Comparison of ENCODE assay signal across 9 cellular contexts in genomic region chr3:122975924-122976293, GRCh38. TPM values are rescaled to one million over a fixed set of nuclear protein-coding genes. Genes with fewer than 3 reads are reported as not detected.
A peak's percentile ranks its signal among the peaks of the same experiment; 100 is the strongest.
DNase-seq lines count a peak whose midpoint lies in the region; ATAC-seq and TF ChIP-seq lines count a peak whose summit lies in the region.
"Had no signal": no experiment of that assay in that cellular context is flagged by ENCODE, and none has a peak within 500 bp of the region (broad histone marks: within the 10 kb centered on the region; RNA-seq: fewer than 3 reads in every experiment).

No MANE protein-coding gene starts in this region.

- H3K9me3 Mint-ChIP-seq in activated CD8-positive, alpha-beta T cell treated with anti-CD3 and anti-CD28 coated beads for 36 hours = no peaks in the 10 kb centered on the region
- no peaks in the 10 kb centered on the region for H3K9me3 Mint-ChIP-seq in stimulated activated naive B cell treated with anti-CD40 and anti-IgM and Interleukin-4, amounts not matched to agents 10 μg/mL and 1 μg/mL and 100 μg/mL, for 72 hours

- H3K36me3 Mint-ChIP-seq in activated CD8-positive, alpha-beta T cell treated with anti-CD3 and anti-CD28 coated beads for 36 hours (ENCODE audit: low read depth) = no peaks in the 10 kb centered on the region
- no peaks in the 10 kb centered on the region for H3K36me3 Mint-ChIP-seq in stimulated activated naive B cell treated with anti-CD40 and anti-IgM and Interleukin-4, amounts not matched to agents 10 μg/mL and 1 μg/mL and 100 μg/mL, for 72 hours

- peak overlapping the region; percentile 22 for H3K27ac Mint-ChIP-seq in activated CD8-positive, alpha-beta T cell treated with anti-CD3 and anti-CD28 coated beads for 36 hours
- peak overlapping the region; percentile 1 for H3K27ac Mint-ChIP-seq in stimulated activated naive B cell treated with anti-CD40 and anti-IgM and Interleukin-4, amounts not matched to agents 10 μg/mL and 1 μg/mL and 100 μg/mL, for 72 hours

- POLR2A ChIA-PET in activated CD8-positive, alpha-beta T cell treated with anti-CD3 and anti-CD28 coated beads for 36 hours (lab: Charles Lee) = no interaction called here

- CTCF ChIA-PET in activated CD8-positive, alpha-beta T cell treated with anti-CD3 and anti-CD28 coated beads for 36 hours (lab: Charles Lee) = no interaction called here

- peaks cover 14% of the 10 kb centered on the region for H3K4me1 Mint-ChIP-seq in activated CD8-positive, alpha-beta T cell treated with anti-CD3 and anti-CD28 coated beads for 36 hours (ENCODE audit: low read depth)
- peaks cover 36 to 42% of the 10 kb centered on the region in 2 donors for H3K4me1 Mint-ChIP-seq in stimulated activated naive B cell treated with anti-CD40 and anti-IgM and Interleukin-4, amounts not matched to agents 10 μg/mL and 1 μg/mL and 100 μg/mL, for 72 hours

- peaks cover 4% of the 10 kb centered on the region for H3K27me3 Mint-ChIP-seq in activated CD8-positive, alpha-beta T cell treated with anti-CD3 and anti-CD28 coated beads for 36 hours
- peaks cover 6 to 7% of the 10 kb centered on the region in 2 donors for H3K27me3 Mint-ChIP-seq in stimulated activated naive B cell treated with anti-CD40 and anti-IgM and Interleukin-4, amounts not matched to agents 10 μg/mL and 1 μg/mL and 100 μg/mL, for 72 hours

- intact Hi-C loops in activated CD8-positive, alpha-beta T cell treated with anti-CD3 and anti-CD28 coated beads for 36 hours (cut with micrococcal nuclease) = no loop called here

- TF ChIP-seq CTCF in activated CD8-positive, alpha-beta T cell treated with anti-CD3 and anti-CD28 coated beads for 36 hours (IDR thresholded peaks at IDR 0.05) = no peak

- ATAC-seq in HG03457 (IDR thresholded peaks at IDR 0.05; ENCODE audit: unreplicated experiment) (peak; percentile 42), GM19467 (IDR thresholded peaks at IDR 0.05; ENCODE audit: unreplicated experiment) (no peak)
- ATAC-seq in activated CD8-positive, alpha-beta T cell treated with anti-CD3 and anti-CD28 coated beads for 36 hours = peak; percentile 65
- ATAC-seq in stimulated activated naive B cell treated with anti-CD40 and anti-IgM and Interleukin-4, amounts not matched to agents 10 μg/mL and 1 μg/mL and 100 μg/mL, for 72 hours (replicated peaks) = peak; percentile 84

- H3K4me3 Mint-ChIP-seq in activated CD8-positive, alpha-beta T cell treated with anti-CD3 and anti-CD28 coated beads for 36 hours = peak overlapping the region; percentile 43
- peak overlapping the region; percentile 58 to 64 for H3K4me3 Mint-ChIP-seq in stimulated activated naive B cell treated with anti-CD40 and anti-IgM and Interleukin-4, amounts not matched to agents 10 μg/mL and 1 μg/mL and 100 μg/mL, for 72 hours

- DNase-seq in activated gamma-delta T cell treated with Interleukin-2 at 50 U/mL for 16 hours (peak; percentile 8), activated gamma-delta T cell (lab: John Stamatoyannopoulos, UW) (no peak), NCI-H1930 (lab: John Stamatoyannopoulos, UW) (no peak), DMS114 treated with DMSO at 0.1 percent for 48 hours (lab: John Stamatoyannopoulos, UW; ENCODE audit: unreplicated experiment) (no peak)
- DNase-seq in activated CD8-positive, alpha-beta T cell treated with anti-CD3 and anti-CD28 coated beads for 36 hours = peak; percentile 38
- DNase-seq in stimulated activated naive B cell treated with anti-CD40 and anti-IgM and Interleukin-4, amounts not matched to agents 10 μg/mL and 1 μg/mL and 100 μg/mL, for 72 hours = peak; percentile 17
- DNase-seq: stomach had no signal

RNA-seq across cellular contexts. Expression of gene SEMA5B, which starts 51.7 kb away (rescaled TPM):
- total RNA-seq in activated CD8-positive, alpha-beta T cell treated with anti-CD3 and anti-CD28 coated beads for 36 hours = not detected

Comparison
In these comparisons a context has a peak if more than half of its experiments do, and no peak if none do; other contexts are left out.
1. DNase-seq: peak in activated gamma-delta T cell treated with Interleukin-2 at 50 U/mL for 16 hours (single experiment), activated CD8-positive, alpha-beta T cell treated with anti-CD3 and anti-CD28 coated beads for 36 hours (single experiment) and stimulated activated naive B cell treated with anti-CD40 and anti-IgM and Interleukin-4, amounts not matched to agents 10 μg/mL and 1 μg/mL and 100 μg/mL, for 72 hours (single experiment); none in activated gamma-delta T cell (single experiment), NCI-H1930 (0 of 2) and DMS114 treated with DMSO at 0.1 percent for 48 hours (single experiment).